ENCODE assay signal across 25 cellular contexts in genomic region chr10:19915816-19916215, GRCh38.
"Had no signal": no experiment of that assay in that cellular context is flagged by ENCODE, and none has a peak within 500 bp of the region (broad histone marks: within the 10 kb centered on the region; RNA-seq: fewer than 3 reads in every experiment).

No MANE protein-coding gene starts in this region.

- H3K27me3 ChIP-seq: tibial nerve, upper lobe of right lung, uterus had no signal

- H3K9me3 ChIP-seq: psoas muscle, thoracic aorta, tibial nerve, upper lobe of right lung had no signal

- H3K4me3 Mint-ChIP-seq: effector memory CD8-positive, alpha-beta T cell; immature natural killer cell; mesothelial cell of epicardium; naive thymus-derived CD4-positive, alpha-beta T cell; nephron progenitor cell; stimulated activated naive B cell treated with anti-CD40 and anti-IgM and Interleukin-4, amounts not matched to agents 10 μg/mL and 1 μg/mL and 100 μg/mL, for 72 hours; stimulated activated naive CD8-positive, alpha-beta T cell treated with anti-CD3 and anti-CD28 coated beads, Interleukin-15, Interleukin-2, amounts not matched to agents 100 ng/mL and 50 ng/mL, for 24 hours had no signal

- H3K4me1 Mint-ChIP-seq: naive thymus-derived CD4-positive, alpha-beta T cell; stimulated activated naive B cell treated with anti-CD40 and anti-IgM and Interleukin-4, amounts not matched to agents 10 μg/mL and 1 μg/mL and 100 μg/mL, for 72 hours had no signal

- H3K27me3 Mint-ChIP-seq: effector memory CD8-positive, alpha-beta T cell; naive thymus-derived CD4-positive, alpha-beta T cell; stimulated activated naive B cell treated with anti-CD40 and anti-IgM and Interleukin-4, amounts not matched to agents 10 μg/mL and 1 μg/mL and 100 μg/mL, for 72 hours; stimulated activated naive CD8-positive, alpha-beta T cell treated with anti-CD3 and anti-CD28 coated beads, Interleukin-15, Interleukin-2, amounts not matched to agents 100 ng/mL and 50 ng/mL, for 24 hours had no signal

- ATAC-seq: effector memory CD8-positive, alpha-beta T cell; naive thymus-derived CD4-positive, alpha-beta T cell; psoas muscle; right cardiac atrium; stimulated activated naive B cell treated with anti-CD40 and anti-IgM and Interleukin-4, amounts not matched to agents 10 μg/mL and 1 μg/mL and 100 μg/mL, for 72 hours; upper lobe of right lung had no signal

- H3K4me3 ChIP-seq: psoas muscle, skin epidermis, thoracic aorta, tibial nerve, upper lobe of right lung, uterus had no signal

- H3K9me3 Mint-ChIP-seq: nephron progenitor cell had no signal

- H3K27ac Mint-ChIP-seq: effector memory CD8-positive, alpha-beta T cell; immature natural killer cell; naive thymus-derived CD4-positive, alpha-beta T cell; nephron progenitor cell; stimulated activated naive B cell treated with anti-CD40 and anti-IgM and Interleukin-4, amounts not matched to agents 10 μg/mL and 1 μg/mL and 100 μg/mL, for 72 hours; stimulated activated naive CD8-positive, alpha-beta T cell treated with anti-CD3 and anti-CD28 coated beads, Interleukin-15, Interleukin-2, amounts not matched to agents 100 ng/mL and 50 ng/mL, for 24 hours had no signal

- DNase-seq: cortex of kidney; effector memory CD8-positive, alpha-beta T cell; erythroblast; hypothalamus; immature natural killer cell; islet precursor cell; kidney glomerular epithelial cell; mesenchymal stem cell; naive thymus-derived CD4-positive, alpha-beta T cell; nephron progenitor cell; nucleus accumbens; psoas muscle; right cardiac atrium; stimulated activated CD4-positive, alpha-beta T cell treated with anti-CD3 and anti-CD28 coated beads, Interleukin-15, amount 100 ng/mL, for 24 hours; stimulated activated CD4-positive, alpha-beta T cell treated with anti-CD3 and anti-CD28 coated beads, Interleukin-2, amount 100 ng/mL, for 48 hours; stimulated activated naive B cell treated with anti-CD40 and anti-IgM and Interleukin-4, amounts not matched to agents 10 μg/mL and 1 μg/mL and 100 μg/mL, for 72 hours; upper lobe of right lung; uterus had no signal

- H3K27ac ChIP-seq: psoas muscle, skin epidermis, tibial nerve, upper lobe of right lung, uterus had no signal

- H3K36me3 Mint-ChIP-seq: naive thymus-derived CD4-positive, alpha-beta T cell; stimulated activated naive B cell treated with anti-CD40 and anti-IgM and Interleukin-4, amounts not matched to agents 10 μg/mL and 1 μg/mL and 100 μg/mL, for 72 hours had no signal

- H3K4me1 ChIP-seq: uterus had no signal

- H3K36me3 ChIP-seq: thoracic aorta, tibial nerve, upper lobe of right lung, uterus had no signal

- FAIRE-seq: endometrium, frontal cortex had no signal
